Comparison of ENCODE assay signal across 19 cellular contexts in genomic region chr9:134843740-134844139, GRCh38. TPM values are rescaled to one million over a fixed set of nuclear protein-coding genes. Genes with fewer than 3 reads are reported as not detected.
DNase-seq lines count a peak whose midpoint lies in the region; ATAC-seq, FAIRE-seq and TF ChIP-seq lines count a peak whose summit lies in the region.
"Had no signal": no experiment of that assay in that cellular context is flagged by ENCODE, and none has a peak within 500 bp of the region (broad histone marks: within the 10 kb centered on the region; RNA-seq: fewer than 3 reads in every experiment).

No MANE protein-coding gene starts in this region.

- no peak for FAIRE-seq in HTR-8/SVneo (lab: Jason Lieb, UNC)
- FAIRE-seq: GM12892, GM18507, HepG2 had no signal

- peak overlapping the region; percentile 27 for H3K27ac Mint-ChIP-seq in chondrocyte (ENCODE audit: unreplicated experiment)
- H3K27ac Mint-ChIP-seq in neural crest cell (ENCODE audit: unreplicated experiment): peak overlapping the region; percentile 29
- H3K27ac Mint-ChIP-seq in activated CD8-positive, alpha-beta T cell treated with anti-CD3 and anti-CD28 coated beads, Interleukin-2, amount 10 ng/mL, durations not matched to agents 7 days and 5 days: no peak overlapping the region
- H3K27ac Mint-ChIP-seq: CD4-positive, alpha-beta memory T cell; H9 had no signal

- POLR2A ChIA-PET in activated CD8-positive, alpha-beta T cell treated with anti-CD3 and anti-CD28 coated beads, Interleukin-2, amount 10 ng/mL, durations not matched to agents 7 days and 5 days (lab: Charles Lee): no interaction called here

- no peaks in the 10 kb centered on the region for H3K9me3 Mint-ChIP-seq in chondrocyte (ENCODE audit: low read depth)
- H3K9me3 Mint-ChIP-seq in neural crest cell: no peaks in the 10 kb centered on the region
- H3K9me3 Mint-ChIP-seq in activated CD8-positive, alpha-beta T cell treated with anti-CD3 and anti-CD28 coated beads, Interleukin-2, amount 10 ng/mL, durations not matched to agents 7 days and 5 days (ENCODE audit: insufficient read depth): no peaks in the 10 kb centered on the region
- H3K9me3 Mint-ChIP-seq: CD4-positive, alpha-beta memory T cell had no signal

- H3K4me1 Mint-ChIP-seq in chondrocyte (ENCODE audit: low read depth) (peaks cover 11% of the 10 kb centered on the region), neural crest cell (no peaks in the 10 kb centered on the region)
- no peaks in the 10 kb centered on the region for H3K4me1 Mint-ChIP-seq in activated CD8-positive, alpha-beta T cell treated with anti-CD3 and anti-CD28 coated beads, Interleukin-2, amount 10 ng/mL, durations not matched to agents 7 days and 5 days (ENCODE audit: low read depth)
- H3K4me1 Mint-ChIP-seq: CD4-positive, alpha-beta memory T cell had no signal

- H3K4me3 Mint-ChIP-seq in chondrocyte (ENCODE audit: unreplicated experiment) (no peak overlapping the region), neural crest cell (no peak overlapping the region)
- H3K4me3 Mint-ChIP-seq in activated CD8-positive, alpha-beta T cell treated with anti-CD3 and anti-CD28 coated beads, Interleukin-2, amount 10 ng/mL, durations not matched to agents 7 days and 5 days: no peak overlapping the region
- H3K4me3 Mint-ChIP-seq: CD4-positive, alpha-beta memory T cell; H9 had no signal

- DNase-seq in Right ventricle myocardium superior: peak; percentile 22
- DNase-seq in cardiac septum (ENCODE audit: low spot score): no peak
- DNase-seq in chondrocyte (ENCODE audit: low spot score): no peak
- no peak for DNase-seq in neural crest cell (ENCODE audit: low read depth, low spot score)
- no peak for DNase-seq in stimulated activated CD8-positive, alpha-beta memory T cell treated with anti-CD3 and anti-CD28 coated beads, Interleukin-4, amount 100 ng/mL, for 48 hours
- no peak for DNase-seq in HTR-8/SVneo (ENCODE audit: insufficient read length, low spot score)
- DNase-seq in activated CD8-positive, alpha-beta T cell treated with anti-CD3 and anti-CD28 coated beads, Interleukin-2, amount 10 ng/mL, durations not matched to agents 7 days and 5 days: no peak
- DNase-seq: 8988T; CD4-positive, alpha-beta memory T cell; DMS79; GDM1; GOT3; H9 had no signal

- no peak for ATAC-seq in Right ventricle myocardium superior (ENCODE audit: poor library complexity)
- no peak for ATAC-seq in activated CD8-positive, alpha-beta T cell treated with anti-CD3 and anti-CD28 coated beads, Interleukin-2, amount 10 ng/mL, durations not matched to agents 7 days and 5 days
- ATAC-seq: HepG2 had no signal

- H3K27me3 Mint-ChIP-seq in chondrocyte (ENCODE audit: low read depth) (no peaks in the 10 kb centered on the region), neural crest cell (ENCODE audit: low read depth) (no peaks in the 10 kb centered on the region)
- H3K27me3 Mint-ChIP-seq in activated CD8-positive, alpha-beta T cell treated with anti-CD3 and anti-CD28 coated beads, Interleukin-2, amount 10 ng/mL, durations not matched to agents 7 days and 5 days (ENCODE audit: low read depth): no peaks in the 10 kb centered on the region

- TF ChIP-seq CTCF in chondrocyte (IDR thresholded peaks at IDR 0.05): no peak
- TF ChIP-seq CTCF in neural crest cell (conservative IDR thresholded peaks at IDR 0.05): no peak

- intact Hi-C loops in Right ventricle myocardium superior (cut with DNase I): no loop called here
- intact Hi-C loops in cardiac septum (cut with DNase I): no loop called here

- peaks cover 33% of the 10 kb centered on the region for H3K36me3 Mint-ChIP-seq in chondrocyte (ENCODE audit: low read depth)
- no peaks in the 10 kb centered on the region for H3K36me3 Mint-ChIP-seq in neural crest cell (ENCODE audit: low read depth)
- no peaks in the 10 kb centered on the region for H3K36me3 Mint-ChIP-seq in activated CD8-positive, alpha-beta T cell treated with anti-CD3 and anti-CD28 coated beads, Interleukin-2, amount 10 ng/mL, durations not matched to agents 7 days and 5 days (ENCODE audit: low read depth)
- H3K36me3 Mint-ChIP-seq: CD14-positive monocyte; CD4-positive, alpha-beta memory T cell had no signal

- CTCF ChIA-PET in activated CD8-positive, alpha-beta T cell treated with anti-CD3 and anti-CD28 coated beads, Interleukin-2, amount 10 ng/mL, durations not matched to agents 7 days and 5 days (lab: Charles Lee): no interaction called here

RNA-seq across cellular contexts. Expression of gene FCN2, which starts 36.9 kb away (rescaled TPM):
- total RNA-seq in Right ventricle myocardium superior (0.30 TPM), cardiac septum (not detected), chondrocyte (not detected in 3 replicates), neural crest cell (not detected in 2 replicates)
- not detected for total RNA-seq in activated CD8-positive, alpha-beta T cell treated with anti-CD3 and anti-CD28 coated beads, Interleukin-2, amount 10 ng/mL, durations not matched to agents 7 days and 5 days
- total RNA-seq: A673; CD4-positive, alpha-beta memory T cell; Daoy; H9; HepG2 had no signal
